In genomic region chr15:75727851-75728715, GRCh38 we compare ENCODE assay signal across 8 cellular contexts. TPM values are rescaled to one million over a fixed set of nuclear protein-coding genes. Genes with fewer than 3 reads are reported as not detected.
A peak's percentile ranks its signal among the peaks of the same experiment; 100 is the strongest.
DNase-seq lines count a peak whose midpoint lies in the region; ATAC-seq and TF ChIP-seq lines count a peak whose summit lies in the region.

No MANE protein-coding gene starts in this region.

- H3K9me3 ChIP-seq in Peyer's patch = no peaks in the 10 kb centered on the region
- H3K9me3 ChIP-seq in heart right ventricle = no peaks in the 10 kb centered on the region

- intact Hi-C loops in heart right ventricle (cut with DNase I) = loop anchor here in 6 of 10 donors (1.0 to 5.0 kb wide), 5 partner anchors 36 to 75 kb away; no protein-coding TSS in a partner anchor

- H3K27me3 ChIP-seq in Peyer's patch (no peaks in the 10 kb centered on the region), heart right ventricle (peaks cover 0 to 6% (median 0%) of the 10 kb centered on the region in 7 donors)

- H3K4me1 ChIP-seq in Peyer's patch (peaks cover 0 to 34% (median 3%) of the 10 kb centered on the region in 4 donors), heart right ventricle (peaks cover 16 to 43% (median 29%) of the 10 kb centered on the region in 9 donors)

- in situ Hi-C loops in GM13977 (cut with MboI; ENCODE audit: low pct_unique_long_range_greater_than_20kb, low sequenced_read_pairs, unreplicated experiment) = no loop called here

- H3K36me3 ChIP-seq in Peyer's patch = no peaks in the 10 kb centered on the region
- H3K36me3 ChIP-seq in heart right ventricle = no peaks in the 10 kb centered on the region

- 68% methylated on average over 17 of the region's 17 CpGs for WGBS in heart right ventricle, 2 donors

- ATAC-seq in heart right ventricle (peak in 5 of 8 donors; percentile 30 to 43 (median 35)), HG02852 (IDR thresholded peaks at IDR 0.05; ENCODE audit: unreplicated experiment) (no peak), GM21576 (IDR thresholded peaks at IDR 0.05; ENCODE audit: unreplicated experiment) (no peak)

- peak; percentile 66 for DNase-seq in 8988T
- no peak for DNase-seq in GM13977 (ENCODE audit: low spot score)
- DNase-seq in Peyer's patch = peak; percentile 60 to 82 (median 75)
- peak; percentile 50 for DNase-seq in activated effector memory CD4-positive, alpha-beta T cell treated with Interleukin-2 at 50 U/mL for 16 hours
- DNase-seq in heart right ventricle = peak; percentile 51 to 61
- DNase-seq in stimulated activated CD4-positive, alpha-beta T cell treated with anti-CD3 and anti-CD28 coated beads, Interleukin-12 subunit alpha, Interleukin-12 subunit beta, amount 100 ng/mL, for 24 hours (ENCODE audit: low read depth in 2 of 2) = peak; percentile 35 to 66

- no peak for TF ChIP-seq POLR2A in Peyer's patch (IDR thresholded peaks at IDR 0.05)

- no peak overlapping the region for H3K27ac ChIP-seq in Peyer's patch
- no peak overlapping the region for H3K27ac ChIP-seq in heart right ventricle

- TF ChIP-seq CTCF in GM13977 (IDR thresholded peaks at IDR 0.05; ENCODE audit: extremely low read depth, insufficient read depth, missing control alignments) = peak; percentile 63
- peak in 5 of 6 experiments; percentile 38 to 55 (median 49) for TF ChIP-seq CTCF in Peyer's patch (IDR thresholded peaks at IDR 0.05)
- peak; percentile 13 to 66 (median 56) for TF ChIP-seq CTCF in heart right ventricle (IDR thresholded peaks at IDR 0.05)

- H3K4me3 ChIP-seq in Peyer's patch (no peak overlapping the region), heart right ventricle (no peak overlapping the region)

RNA-seq across cellular contexts. Expression of gene CSPG4, which starts 15.4 kb away (rescaled TPM):
- total RNA-seq in Peyer's patch (10 to 100 TPM in 1 of 4 donors, 1 to 10 TPM in 3; 2.8 to 15.7 (median 6.3) TPM), heart right ventricle (10 to 100 TPM in 8 of 10 donors, 1 to 10 TPM in 2; 7.4 to 19.8 (median 13.0) TPM)
- 10 to 100 TPM; 12.1 TPM for polyA plus RNA-seq in heart right ventricle

Comparison
In these comparisons a context has a peak if more than half of its experiments do, and no peak if none do; other contexts are left out.
1. ATAC-seq: peak in heart right ventricle (5 of 8); none in HG02852 (single experiment) and GM21576 (single experiment).
2. Peak in every context shown above with its lines, with median percentiles within 50 percentile points of each other: CTCF ChIP-seq.